In the genomic region with DNA sequence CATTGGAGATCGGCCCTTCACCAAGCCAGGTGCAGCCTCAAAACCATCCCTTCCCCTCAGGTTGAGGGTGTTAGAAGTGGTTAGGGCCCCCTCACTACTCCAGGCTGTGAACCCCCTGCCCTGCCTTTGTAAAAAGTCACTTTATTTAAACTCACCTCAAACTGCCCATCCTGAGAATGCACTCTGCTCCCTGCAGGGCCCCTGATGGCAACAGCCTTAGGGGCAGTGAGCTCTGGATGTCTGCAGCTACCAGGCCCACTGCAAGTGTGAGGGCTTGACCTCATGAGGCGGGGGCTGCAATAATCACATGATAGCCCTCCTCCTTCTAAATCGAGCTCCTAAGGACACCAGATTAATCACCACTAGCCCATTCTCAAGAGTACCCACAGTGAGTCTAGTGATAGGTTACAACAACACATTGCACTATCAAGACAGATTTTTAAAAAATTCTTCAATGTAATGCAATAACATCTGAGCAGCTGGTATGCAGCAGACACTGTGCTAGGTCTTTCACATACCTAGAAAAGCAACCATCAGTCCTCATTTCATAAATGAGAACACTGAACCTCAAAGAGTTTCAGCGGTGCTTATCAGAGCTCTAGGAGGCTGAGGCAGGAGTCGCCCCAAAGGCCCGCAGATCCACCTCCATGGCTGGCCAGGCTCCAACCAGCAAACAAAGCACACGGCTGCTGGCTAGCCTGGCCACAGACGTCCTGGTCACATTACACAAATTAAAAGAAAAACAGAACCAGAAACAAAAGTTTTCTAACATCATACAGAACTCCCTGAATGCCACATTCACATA, we compare ENCODE assay signal across 17 cellular contexts. TPM values are rescaled to one million over a fixed set of nuclear protein-coding genes. Genes with fewer than 3 reads are reported as not detected.
DNase-seq lines count a peak whose midpoint lies in the region; ATAC-seq, FAIRE-seq and TF ChIP-seq lines count a peak whose summit lies in the region.
"Had no signal": no experiment of that assay in that cellular context is flagged by ENCODE, and none has a peak within 500 bp of the region (broad histone marks: within the 10 kb centered on the region; RNA-seq: fewer than 3 reads in every experiment).

No MANE protein-coding gene starts in this region.

- H3K9me3 Mint-ChIP-seq in Caco-2 (ENCODE audit: unreplicated experiment), result no peaks in the 10 kb centered on the region
- H3K9me3 Mint-ChIP-seq: activated CD4-positive, alpha-beta memory T cell treated with anti-CD3 and anti-CD28 coated beads for 36 hours; dendritic cell treated with granulocyte-macrophage colony-stimulating factor and Interleukin-4, amounts not matched to agents 40 ng/mL and 50 ng/mL, for 4 days; stimulated activated naive B cell treated with anti-CD40 and anti-IgM and Interleukin-4, amounts not matched to agents 10 μg/mL and 1 μg/mL and 100 μg/mL, for 72 hours had no signal

- no peaks in the 10 kb centered on the region for H3K27me3 ChIP-seq in BE2C
- no peaks in the 10 kb centered on the region for H3K27me3 ChIP-seq in body of pancreas
- no peaks in the 10 kb centered on the region for H3K27me3 ChIP-seq in HepG2 (ENCODE audit: control insufficient read depth in 1 of 2, insufficient read depth in 2 of 2, low read length in 2 of 2)
- H3K27me3 ChIP-seq in aorta (ENCODE audit: control insufficient read depth in 1 of 2, insufficient read depth in 2 of 2, low read length in 1 of 2), result no peaks in the 10 kb centered on the region
- no peaks in the 10 kb centered on the region for H3K27me3 ChIP-seq in Caco-2 (replicated peaks; ENCODE audit: control insufficient read depth, insufficient read depth, low read length)
- H3K27me3 ChIP-seq: heart right ventricle had no signal

- no peak for TF ChIP-seq CTCF in BE2C (IDR thresholded peaks at IDR 0.05; ENCODE audit: low read depth, low read length)
- no peak for TF ChIP-seq CTCF in body of pancreas (IDR thresholded peaks at IDR 0.05)
- no peak for TF ChIP-seq CTCF in HepG2 (CRISPR knock-in tag; IDR thresholded peaks at IDR 0.05)
- TF ChIP-seq CTCF in Caco-2 (IDR thresholded peaks at IDR 0.05; ENCODE audit: insufficient read depth in 1 of 2, low read depth in 1 of 2, low read length in 1 of 2, severe bottlenecking in 1 of 2, unreplicated experiment in 1 of 2), result no peak

- 39 to 41% methylated on average over 8 of the region's 8 CpGs for WGBS in body of pancreas, 2 donors
- 29% methylated on average over 7 of the region's 8 CpGs for WGBS in HepG2 (ENCODE audit: low lambda C conversion rate)
- WGBS in aorta, 2 donors, result 53 to 55% methylated on average over 8 of the region's 8 CpGs

- peak; percentile 71 for ATAC-seq in body of pancreas
- ATAC-seq in HepG2, result peak; percentile 46
- no peak for ATAC-seq in aorta (ENCODE audit: low FRiP score)
- ATAC-seq: heart right ventricle; left cardiac atrium; stimulated activated naive B cell treated with anti-CD40 and anti-IgM and Interleukin-4, amounts not matched to agents 10 μg/mL and 1 μg/mL and 100 μg/mL, for 72 hours had no signal

- in situ Hi-C loops in HepG2 (cut with HindIII; ENCODE audit: extremely low pct_ligation_motif_present, low pct_unique_long_range_greater_than_20kb), result no loop called here

- H3K4me3 ChIP-seq in BE2C (ENCODE audit: low read depth, low read length) (no peak overlapping the region), body of pancreas (no peak overlapping the region), HepG2 (replicated peaks in 1 of 3; ENCODE audit: insufficient read depth in 1 of 3, low read depth in 2 of 3, low read length in 3 of 3) (no peak overlapping the region; a peak in 1 of 6 replicates), aorta (ENCODE audit: low read length in 2 of 2) (no peak overlapping the region), Caco-2 (ENCODE audit: low read depth, low read length) (no peak overlapping the region)
- H3K4me3 ChIP-seq: heart right ventricle had no signal

- CTCF ChIA-PET in HepG2 (lab: Yijun Ruan, JAX; ENCODE audit: low intra/inter-chr PET ratio, low total read pairs), result no interaction called here
- CTCF ChIA-PET in Caco-2 (lab: Charles Lee), result no interaction called here

- intact Hi-C loops in body of pancreas (cut with DNase I), result no loop called here
- intact Hi-C loops in HepG2 (cut with micrococcal nuclease; ENCODE audit: unreplicated experiment), result no loop called here
- intact Hi-C loops in aorta (cut with DNase I), result no loop called here
- intact Hi-C loops in Caco-2 (cut with micrococcal nuclease; ENCODE audit: unreplicated experiment), result no loop called here

- no peaks in the 10 kb centered on the region for H3K9me3 ChIP-seq in BE2C
- H3K9me3 ChIP-seq in body of pancreas, result no peaks in the 10 kb centered on the region
- no peaks in the 10 kb centered on the region for H3K9me3 ChIP-seq in HepG2 (ENCODE audit: low read length)
- no peaks in the 10 kb centered on the region for H3K9me3 ChIP-seq in aorta (ENCODE audit: control insufficient read depth, low read length)
- no peaks in the 10 kb centered on the region for H3K9me3 ChIP-seq in Caco-2
- H3K9me3 ChIP-seq: heart right ventricle had no signal

- TF ChIP-seq POLR2A in body of pancreas (IDR thresholded peaks at IDR 0.05) (no peak), HepG2 (IDR thresholded peaks at IDR 0.05; ENCODE audit: insufficient read depth in 1 of 2, low read depth in 2 of 2, low read length in 2 of 2) (no peak)

- no peak overlapping the region for H3K27ac Mint-ChIP-seq in Caco-2 (ENCODE audit: unreplicated experiment)
- H3K27ac Mint-ChIP-seq: activated CD4-positive, alpha-beta memory T cell treated with anti-CD3 and anti-CD28 coated beads for 36 hours; dendritic cell treated with granulocyte-macrophage colony-stimulating factor and Interleukin-4, amounts not matched to agents 40 ng/mL and 50 ng/mL, for 4 days; stimulated activated naive B cell treated with anti-CD40 and anti-IgM and Interleukin-4, amounts not matched to agents 10 μg/mL and 1 μg/mL and 100 μg/mL, for 72 hours had no signal

- H3K36me3 Mint-ChIP-seq in Caco-2 (ENCODE audit: insufficient read depth, unreplicated experiment), result peaks cover 56% of the 10 kb centered on the region

- BruUV-seq in HepG2 (replicated peaks; lab: Mats Ljungman, UMichigan) (no TSS peak), Caco-2 (replicated peaks; lab: Mats Ljungman, UMichigan) (no TSS peak)

- DNase-seq in BE2C (peak; percentile 48), HUDEP-2 (lab: John Stamatoyannopoulos, UW; ENCODE audit: unreplicated experiment in 76 of 76) (peak in 50 of 76 experiments; percentile 1 to 59 (median 26)), body of pancreas (peak; percentile 69 to 87 (median 77)), HepG2 (ENCODE audit: low spot score) (peak; percentile 44), NCI-H2029 treated with DMSO at 0.1 percent for 48 hours (lab: John Stamatoyannopoulos, UW) (no peak), aorta (no peak), AML-193 (lab: John Stamatoyannopoulos, UW) (no peak), Caco-2 (no peak)
- DNase-seq: activated CD4-positive, alpha-beta memory T cell treated with anti-CD3 and anti-CD28 coated beads for 36 hours; amniotic stem cell; heart right ventricle; left cardiac atrium; NCI-H146; stimulated activated naive B cell treated with anti-CD40 and anti-IgM and Interleukin-4, amounts not matched to agents 10 μg/mL and 1 μg/mL and 100 μg/mL, for 72 hours had no signal

- peak overlapping the region; percentile 3; the same call in 1 of the 2 replicates for H3K9ac ChIP-seq in HepG2 (ENCODE audit: insufficient read depth, low read depth, low read length)
- H3K9ac ChIP-seq: KMS-11, parathyroid adenoma had no signal

- peaks cover 22% of the 10 kb centered on the region for H3K4me1 Mint-ChIP-seq in Caco-2 (ENCODE audit: low read depth, unreplicated experiment)

- H4K20me1 ChIP-seq in HepG2 (ENCODE audit: insufficient read depth, low read length), result peaks cover 45% of the 10 kb centered on the region

- no peak for TF ChIP-seq RAD21 in HepG2 (CRISPR knock-in tag; IDR thresholded peaks at IDR 0.05)

- peak overlapping the region in 3 of 4 donors; percentile 10 to 35 (median 31) for H3K27ac ChIP-seq in body of pancreas
- H3K27ac ChIP-seq in HepG2 (ENCODE audit: extremely low read length, insufficient read depth, low read length), result peak overlapping the region; percentile 38
- no peak overlapping the region for H3K27ac ChIP-seq in aorta (ENCODE audit: low read depth in 1 of 2, low read length in 2 of 2)
- H3K27ac ChIP-seq: heart right ventricle, KMS-11, parathyroid adenoma had no signal

- peaks cover 40% of the 10 kb centered on the region for H3K4me1 ChIP-seq in BE2C
- H3K4me1 ChIP-seq in body of pancreas, result peaks cover 53% of the 10 kb centered on the region
- H3K4me1 ChIP-seq in HepG2 (ENCODE audit: insufficient read depth, low read length), result peaks cover 63% of the 10 kb centered on the region
- no peaks in the 10 kb centered on the region for H3K4me1 ChIP-seq in aorta (ENCODE audit: control insufficient read depth in 1 of 2, insufficient read depth in 2 of 2, low read length in 2 of 2)
- no peaks in the 10 kb centered on the region; the same call in 1 of the 2 replicates for H3K4me1 ChIP-seq in Caco-2
- H3K4me1 ChIP-seq: parathyroid adenoma had no signal

- FAIRE-seq in HepG2 (lab: Jason Lieb, UNC), result no peak

- H2AFZ ChIP-seq in HepG2 (ENCODE audit: low read length), result no peak overlapping the region
- H2AFZ ChIP-seq: parathyroid adenoma had no signal

- H3K36me3 ChIP-seq in BE2C, result no peaks in the 10 kb centered on the region
- H3K36me3 ChIP-seq in body of pancreas (replicated peaks in 1 of 2; ENCODE audit: insufficient read depth in 1 of 2, low read depth in 2 of 2), result no peaks in the 10 kb centered on the region
- H3K36me3 ChIP-seq in HepG2 (replicated peaks in 1 of 2; ENCODE audit: control insufficient read depth in 1 of 2, insufficient read depth in 2 of 2, low read length in 2 of 2), result no peaks in the 10 kb centered on the region; a peak in 1 of 5 replicates
- no peaks in the 10 kb centered on the region for H3K36me3 ChIP-seq in aorta (ENCODE audit: control insufficient read depth in 1 of 2, insufficient read depth in 2 of 2, low read length in 1 of 2)
- no peaks in the 10 kb centered on the region for H3K36me3 ChIP-seq in Caco-2 (ENCODE audit: control insufficient read depth, insufficient read depth, low read length)
- H3K36me3 ChIP-seq: heart right ventricle had no signal

- POLR2A ChIA-PET in HepG2 (lab: Yijun Ruan, JAX), result interaction anchor here (0.9 kb wide), 1 partner anchor 10 kb away, joined by 3 read pairs; no protein-coding TSS in a partner anchor
- POLR2A ChIA-PET in Caco-2 (lab: Charles Lee), result no interaction called here

- H3K79me2 ChIP-seq in HepG2 (ENCODE audit: insufficient read depth, low read length), result peaks cover 95% of the 10 kb centered on the region
- H3K79me2 ChIP-seq: parathyroid adenoma had no signal

- peak overlapping the region; percentile 60 for H3K4me2 ChIP-seq in HepG2 (ENCODE audit: low read depth, low read length)
- H3K4me2 ChIP-seq: KMS-11 had no signal

- H3K27me3 Mint-ChIP-seq in Caco-2 (ENCODE audit: insufficient read depth, unreplicated experiment), result no peaks in the 10 kb centered on the region
- H3K27me3 Mint-ChIP-seq: activated CD4-positive, alpha-beta memory T cell treated with anti-CD3 and anti-CD28 coated beads for 36 hours; dendritic cell treated with granulocyte-macrophage colony-stimulating factor and Interleukin-4, amounts not matched to agents 40 ng/mL and 50 ng/mL, for 4 days; stimulated activated naive B cell treated with anti-CD40 and anti-IgM and Interleukin-4, amounts not matched to agents 10 μg/mL and 1 μg/mL and 100 μg/mL, for 72 hours had no signal

- TF ChIP-seq EP300 in HepG2 (IDR thresholded peaks at IDR 0.05; ENCODE audit: low read depth in 2 of 2, low read length in 2 of 2) (no peak), HepG2 (CRISPR knock-in tag; IDR thresholded peaks at IDR 0.05; ENCODE audit: borderline replicate concordance) (no peak)

- H3K4me3 Mint-ChIP-seq in Caco-2 (ENCODE audit: unreplicated experiment), result no peak overlapping the region
- H3K4me3 Mint-ChIP-seq: activated CD4-positive, alpha-beta memory T cell treated with anti-CD3 and anti-CD28 coated beads for 36 hours; dendritic cell treated with granulocyte-macrophage colony-stimulating factor and Interleukin-4, amounts not matched to agents 40 ng/mL and 50 ng/mL, for 4 days; stimulated activated naive B cell treated with anti-CD40 and anti-IgM and Interleukin-4, amounts not matched to agents 10 μg/mL and 1 μg/mL and 100 μg/mL, for 72 hours had no signal

RNA-seq across cellular contexts. Expression of a gene that starts 26.0 kb away (rescaled TPM):
- 81.4 TPM for polyA plus RNA-seq in BE2C (2012; ENCODE audit: insufficient read depth, insufficient read length, low read depth)
- 10 to 100 TPM; 15.3 to 30.3 TPM for total RNA-seq in body of pancreas
- total RNA-seq in HepG2 (2016; rRNA removed; fragmentation: Illumina TruSeq; extraction: Trizol), result 13.6 and 14.5 TPM in 2 replicates
- total RNA-seq in HepG2 (2016; cell fraction: cytosol; rRNA removed; fragmentation: Illumina TruSeq; extraction: Trizol; ENCODE audit: low read depth), result 4.3 TPM in 2 replicates
- 12.3 and 13.9 TPM in 2 replicates for total RNA-seq in HepG2 (2016; cell fraction: insoluble cytoplasmic fraction; rRNA removed; fragmentation: Illumina TruSeq; extraction: Trizol)
- total RNA-seq in HepG2 (2016; cell fraction: membrane; rRNA removed; fragmentation: Illumina TruSeq; extraction: Trizol), result 9.0 and 9.6 TPM in 2 replicates
- 26.0 and 29.0 TPM in 2 replicates for total RNA-seq in HepG2 (2016; cell fraction: nucleus; rRNA removed; fragmentation: Illumina TruSeq; extraction: Trizol)
- 15.3 and 18.3 TPM in 2 replicates for polyA plus RNA-seq in HepG2 (2011; rRNA removed)
- polyA plus RNA-seq in HepG2 (2011; cell fraction: cytosol; rRNA removed), result 14.5 and 17.8 TPM in 2 replicates
- polyA plus RNA-seq in HepG2 (2011; cell fraction: nucleus; rRNA removed), result 26.3 and 27.8 TPM in 2 replicates
- 34.9 and 52.5 TPM in 2 replicates for polyA plus RNA-seq in HepG2 (2012)
- 1.1 TPM in 2 replicates for polyA plus RNA-seq in HepG2 (2016; cell fraction: cytosol; fragmentation: Illumina TruSeq; extraction: Trizol; ENCODE audit: low read depth)
- 11.0 and 13.3 TPM in 2 replicates for polyA plus RNA-seq in HepG2 (2016; cell fraction: insoluble cytoplasmic fraction; fragmentation: Illumina TruSeq; extraction: Trizol; ENCODE audit: low read depth)
- polyA plus RNA-seq in HepG2 (2016; cell fraction: membrane; fragmentation: Illumina TruSeq; extraction: Trizol; ENCODE audit: low read depth), result 3.7 and 4.0 TPM in 2 replicates
- 27.8 and 29.7 TPM in 2 replicates for polyA plus RNA-seq in HepG2 (2016; cell fraction: nucleus; fragmentation: Illumina TruSeq; extraction: Trizol; ENCODE audit: insufficient read depth, low read depth)
- polyA minus RNA-seq in HepG2 (2011; rRNA and poly(A)+ RNA removed; ENCODE audit: low replicate concordance), result 27.5 and 74.3 TPM in 2 replicates
- polyA minus RNA-seq in HepG2 (2011; cell fraction: cytosol; rRNA and poly(A)+ RNA removed), result 31.5 and 44.6 TPM in 2 replicates
- polyA minus RNA-seq in HepG2 (2011; cell fraction: nucleus; rRNA and poly(A)+ RNA removed), result 44.4 and 45.6 TPM in 2 replicates
- 10 to 100 TPM; 29.3 to 52.1 TPM for total RNA-seq in aorta
- 1 to 10 TPM; 2.7 to 4.0 TPM for polyA plus RNA-seq in aorta
- total RNA-seq in Caco-2 (2022), result 164 and 180 TPM in 2 replicates

Comparison
In these comparisons a context has a peak if more than half of its experiments do, and no peak if none do; other contexts are left out.
1. DNase-seq: peak in BE2C (single experiment), HUDEP-2 (50 of 76), body of pancreas (4 of 4) and HepG2 (single experiment); none in NCI-H2029 treated with DMSO at 0.1 percent for 48 hours (single experiment), aorta (0 of 2), AML-193 (0 of 2) and Caco-2 (0 of 2).
2. H3K27ac ChIP-seq: peak in body of pancreas (3 of 4) and HepG2 (single experiment); none in aorta (0 of 2).